Comparison of ENCODE assay signal across 28 cellular contexts in the genomic region with DNA sequence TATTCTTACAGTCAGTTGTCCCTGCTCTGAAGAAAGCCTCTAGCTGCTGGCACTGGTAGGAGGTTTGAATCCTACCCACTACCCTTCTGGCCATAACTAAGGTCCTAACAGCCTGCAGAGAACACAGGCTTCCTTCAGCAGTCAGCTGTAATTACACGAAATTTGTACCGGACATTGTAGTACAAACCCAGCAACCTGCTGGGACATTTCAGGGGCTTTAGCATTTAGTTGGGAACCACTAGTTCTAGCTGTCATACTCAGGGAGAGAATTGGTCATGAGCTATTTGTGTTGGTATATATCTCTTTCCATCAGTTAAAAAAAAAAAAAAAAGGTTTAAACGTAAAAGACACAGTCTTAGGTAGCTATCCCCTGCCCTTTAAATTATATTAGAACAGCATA.
"Had no signal": no experiment of that assay in that cellular context is flagged by ENCODE, and none has a peak within 500 bp of the region (broad histone marks: within the 10 kb centered on the region; RNA-seq: fewer than 3 reads in every experiment).

No MANE protein-coding gene starts in this region.

- H3K4me1 Mint-ChIP-seq: stimulated activated effector memory CD8-positive, alpha-beta T cell treated with anti-CD3 and anti-CD28 coated beads, Interleukin-12 subunit alpha, Interleukin-12 subunit beta, amount 100 ng/mL, for 72 hours had no signal

- H3K36me3 Mint-ChIP-seq: mesothelial cell of epicardium; naive B cell; natural killer cell treated with Interleukin-12 subunit alpha and Interleukin-12 subunit beta and Interleukin-15 and Interleukin-18, amount 100 ng/mL, for 72 hours; stimulated activated effector memory CD8-positive, alpha-beta T cell treated with anti-CD3 and anti-CD28 coated beads, Interleukin-12 subunit alpha, Interleukin-12 subunit beta, amount 100 ng/mL, for 72 hours; type B pancreatic cell had no signal

- DNase-seq: colonic mucosa; effector memory CD4-positive, alpha-beta T cell; foreskin keratinocyte; glutamatergic neuron; heart right ventricle; hippocampal formation; left ventricle myocardium superior; lower lobe of right lung; naive B cell; right cardiac atrium; sigmoid colon; stimulated activated CD4-positive, alpha-beta T cell treated with anti-CD3 and anti-CD28 coated beads, Interleukin-2, amount 100 ng/mL, for 24 hours; stimulated activated CD4-positive, alpha-beta T cell treated with anti-CD3 and anti-CD28 coated beads, Interleukin-4, amount 100 ng/mL, for 24 hours; stimulated activated naive CD8-positive, alpha-beta T cell treated with anti-CD3 and anti-CD28 coated beads, Interleukin-15, Interleukin-2, amounts not matched to agents 100 U/mL and 50 U/mL, for 24 hours; thyroid gland had no signal

- H3K9ac ChIP-seq: parathyroid adenoma had no signal

- H2AFZ ChIP-seq: parathyroid adenoma had no signal

- FAIRE-seq: endothelial cell of umbilical vein, islet of Langerhans had no signal

- H3K4me1 ChIP-seq: colonic mucosa, foreskin keratinocyte, gastroesophageal sphincter, lower lobe of right lung, prostate gland, sigmoid colon, thyroid gland had no signal

- H3K4me3 ChIP-seq: colonic mucosa, esophagus muscularis mucosa, gastroesophageal sphincter, heart right ventricle, lower lobe of right lung, mucosa of descending colon, prostate gland, sigmoid colon, thyroid gland had no signal

- H3K9me3 Mint-ChIP-seq: dendritic cell treated with granulocyte-macrophage colony-stimulating factor and Interleukin-4, amounts not matched to agents 40 ng/mL and 50 ng/mL, for 4 days; neural crest cell; type B pancreatic cell had no signal

- ATAC-seq: foreskin keratinocyte; gastroesophageal sphincter; left ventricle myocardium superior; lower lobe of right lung; natural killer cell treated with Interleukin-12 subunit alpha and Interleukin-12 subunit beta and Interleukin-15 and Interleukin-18, amount 100 ng/mL, for 72 hours; right cardiac atrium; stimulated activated effector memory CD8-positive, alpha-beta T cell treated with anti-CD3 and anti-CD28 coated beads, Interleukin-12 subunit alpha, Interleukin-12 subunit beta, amount 100 ng/mL, for 72 hours; stimulated activated naive CD8-positive, alpha-beta T cell treated with anti-CD3 and anti-CD28 coated beads, Interleukin-15, Interleukin-2, amounts not matched to agents 100 U/mL and 50 U/mL, for 24 hours had no signal

- H3K9me3 ChIP-seq: colonic mucosa, esophagus muscularis mucosa, gastroesophageal sphincter, heart right ventricle, lower lobe of right lung, mucosa of descending colon, prostate gland, sigmoid colon, thyroid gland had no signal

- H3K4me3 Mint-ChIP-seq: dendritic cell treated with granulocyte-macrophage colony-stimulating factor and Interleukin-4, amounts not matched to agents 40 ng/mL and 50 ng/mL, for 4 days; mesothelial cell of epicardium; naive B cell; natural killer cell treated with Interleukin-12 subunit alpha and Interleukin-12 subunit beta and Interleukin-15 and Interleukin-18, amount 100 ng/mL, for 72 hours; neural crest cell; stimulated activated effector memory CD8-positive, alpha-beta T cell treated with anti-CD3 and anti-CD28 coated beads, Interleukin-12 subunit alpha, Interleukin-12 subunit beta, amount 100 ng/mL, for 72 hours; type B pancreatic cell had no signal

- H3K27me3 Mint-ChIP-seq: dendritic cell treated with granulocyte-macrophage colony-stimulating factor and Interleukin-4, amounts not matched to agents 40 ng/mL and 50 ng/mL, for 4 days; naive B cell; natural killer cell treated with Interleukin-12 subunit alpha and Interleukin-12 subunit beta and Interleukin-15 and Interleukin-18, amount 100 ng/mL, for 72 hours had no signal

- H3K79me2 ChIP-seq: parathyroid adenoma had no signal

- H3K27me3 ChIP-seq: colonic mucosa, esophagus muscularis mucosa, foreskin keratinocyte, gastroesophageal sphincter, heart right ventricle, sigmoid colon, thyroid gland had no signal

- H3K36me3 ChIP-seq: colonic mucosa, esophagus muscularis mucosa, gastroesophageal sphincter, heart right ventricle, lower lobe of right lung, prostate gland, sigmoid colon, thyroid gland had no signal

- H3K27ac ChIP-seq: colonic mucosa, esophagus muscularis mucosa, foreskin keratinocyte, gastroesophageal sphincter, heart right ventricle, lower lobe of right lung, parathyroid adenoma, prostate gland, sigmoid colon, thyroid gland had no signal

- H3K27ac Mint-ChIP-seq: dendritic cell treated with granulocyte-macrophage colony-stimulating factor and Interleukin-4, amounts not matched to agents 40 ng/mL and 50 ng/mL, for 4 days; mesothelial cell of epicardium; naive B cell; natural killer cell treated with Interleukin-12 subunit alpha and Interleukin-12 subunit beta and Interleukin-15 and Interleukin-18, amount 100 ng/mL, for 72 hours; stimulated activated effector memory CD8-positive, alpha-beta T cell treated with anti-CD3 and anti-CD28 coated beads, Interleukin-12 subunit alpha, Interleukin-12 subunit beta, amount 100 ng/mL, for 72 hours; type B pancreatic cell had no signal
